18 cellular contexts compared by ENCODE assay signal in the genomic region with DNA sequence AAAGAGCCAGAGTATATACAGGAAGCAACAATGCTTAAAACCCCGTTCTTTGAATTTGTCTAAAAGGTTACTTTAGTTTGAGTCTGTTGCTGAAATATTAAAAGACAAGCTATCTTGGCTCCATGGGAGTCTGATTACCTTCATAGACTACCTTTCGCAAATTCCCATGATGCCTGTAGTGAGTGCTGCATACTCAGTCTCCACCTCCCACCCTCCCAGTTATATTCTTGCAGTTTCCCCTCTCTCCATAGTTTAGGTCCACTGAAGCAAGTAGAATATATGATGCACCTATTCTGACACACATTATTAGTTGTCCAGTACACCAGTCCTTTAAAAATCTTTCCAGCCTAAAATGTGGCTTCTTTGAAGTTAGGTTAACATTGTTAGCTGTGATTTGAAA. TPM values are rescaled to one million over a fixed set of nuclear protein-coding genes. Genes with fewer than 3 reads are reported as not detected.
DNase-seq lines count a peak whose midpoint lies in the region; ATAC-seq and TF ChIP-seq lines count a peak whose summit lies in the region.
"Had no signal": no experiment of that assay in that cellular context is flagged by ENCODE, and none has a peak within 500 bp of the region (broad histone marks: within the 10 kb centered on the region; RNA-seq: fewer than 3 reads in every experiment).

No MANE protein-coding gene starts in this region.

- no peak overlapping the region for H3K9ac ChIP-seq in H9 (ENCODE audit: extremely low read depth, insufficient read length, low read length)

- no peaks in the 10 kb centered on the region for H3K79me1 ChIP-seq in H9 (ENCODE audit: insufficient read depth, low read depth, low read length, poor library complexity, severe bottlenecking)

- ATAC-seq in natural killer cell treated with Interleukin-12 subunit alpha and Interleukin-12 subunit beta and Interleukin-15 and Interleukin-18, amount 100 ng/mL, for 72 hours, result no peak
- ATAC-seq: stimulated activated naive CD8-positive, alpha-beta T cell treated with anti-CD3 and anti-CD28 coated beads, Interleukin-15, Interleukin-2, amounts not matched to agents 100 U/mL and 50 U/mL, for 24 hours; upper lobe of right lung had no signal

- no peak overlapping the region for H3K56ac ChIP-seq in H9 (ENCODE audit: insufficient read length, low read depth, low read length)

- no peak overlapping the region for H2BK12ac ChIP-seq in H9 (ENCODE audit: insufficient read length, low read depth, low read length)

- no peak for DNase-seq in T-helper 2 cell treated with Interferon-gamma antibody and Interleukin-4, amounts not matched to agents 5 μg/mL and 100 μg/mL, for 36 hours (ENCODE audit: low spot score)
- DNase-seq in T-helper 2 cell (no peak), H9 (no peak), GF-D8 (lab: John Stamatoyannopoulos, UW) (no peak), vagina (ENCODE audit: extremely low spot score in 2 of 2) (no peak)
- no peak for DNase-seq in natural killer cell treated with Interleukin-12 subunit alpha and Interleukin-12 subunit beta and Interleukin-15 and Interleukin-18, amount 100 ng/mL, for 72 hours (ENCODE audit: low spot score)
- DNase-seq in stimulated activated CD4-positive, alpha-beta T cell treated with anti-CD3 and anti-CD28 coated beads, Interleukin-12 subunit alpha, Interleukin-12 subunit beta, amount 100 ng/mL, for 4 hours, result no peak
- DNase-seq: CD8-positive, alpha-beta memory T cell; cerebellar nuclear complex; hippocampal formation; NCI-H1105; NK-92 treated with Interleukin-12 subunit alpha and Interleukin-12 subunit beta, amount 100 ng/mL, for 24 hours; stimulated activated naive CD8-positive, alpha-beta T cell treated with anti-CD3 and anti-CD28 coated beads, Interleukin-15, Interleukin-2, amounts not matched to agents 100 U/mL and 50 U/mL, for 24 hours; upper lobe of right lung; WERI-Rb-1 had no signal

- no peak for TF ChIP-seq POLR2A in vagina (IDR thresholded peaks at IDR 0.05)

- no peak overlapping the region for H2BK5ac ChIP-seq in H9 (ENCODE audit: insufficient read length, low read length)

- no peak overlapping the region for H3K14ac ChIP-seq in H9 (ENCODE audit: insufficient read depth, low read length)

- no peak overlapping the region for H3K4me3 ChIP-seq in vagina
- H3K4me3 ChIP-seq: prostate gland had no signal

- no CpG with 5 or more reads among the region's 2 CpGs for WGBS in H9 (ENCODE audit: extremely low coverage, insufficient read length, low lambda C conversion rate)

- no peaks in the 10 kb centered on the region for H3K9me3 Mint-ChIP-seq in T-helper 2 cell treated with Interferon-gamma antibody and Interleukin-4, amounts not matched to agents 5 μg/mL and 100 μg/mL, for 36 hours
- H3K9me3 Mint-ChIP-seq in H9, result peaks cover 0 to 29% of the 10 kb centered on the region in 2 experiments; a peak in 3 of 5 replicates
- no peaks in the 10 kb centered on the region for H3K9me3 Mint-ChIP-seq in brain
- no peaks in the 10 kb centered on the region for H3K9me3 Mint-ChIP-seq in natural killer cell treated with Interleukin-12 subunit alpha and Interleukin-12 subunit beta and Interleukin-15 and Interleukin-18, amount 100 ng/mL, for 72 hours

- no peak overlapping the region for H3K4ac ChIP-seq in H9 (ENCODE audit: low read depth, low read length)

- no peak overlapping the region for H3K18ac ChIP-seq in H9 (ENCODE audit: insufficient read length, low read depth, low read length)

- H2BK15ac ChIP-seq in H9 (ENCODE audit: low read depth, low read length), result no peak overlapping the region

- no peak overlapping the region for H4K5ac ChIP-seq in H9 (ENCODE audit: insufficient read length, low read depth, low read length)

- no peak overlapping the region for H4K91ac ChIP-seq in H9 (ENCODE audit: insufficient read length, low read depth, low read length)

- H3K23ac ChIP-seq in H9 (ENCODE audit: insufficient read length, low read depth, low read length), result no peak overlapping the region

- no peaks in the 10 kb centered on the region for H3K79me2 ChIP-seq in H9 (ENCODE audit: insufficient read depth, low read length)

- TF ChIP-seq CTCF in H9 (conservative IDR thresholded peaks at IDR 0.05) (no peak), brain (conservative IDR thresholded peaks at IDR 0.05) (no peak), vagina (IDR thresholded peaks at IDR 0.05) (no peak)

- no peak overlapping the region for H2AK5ac ChIP-seq in H9 (ENCODE audit: insufficient read length, low read length)

- peaks cover 2% of the 10 kb centered on the region for H3K27me3 Mint-ChIP-seq in T-helper 2 cell treated with Interferon-gamma antibody and Interleukin-4, amounts not matched to agents 5 μg/mL and 100 μg/mL, for 36 hours (ENCODE audit: low read depth)
- peaks cover 21% of the 10 kb centered on the region for H3K27me3 Mint-ChIP-seq in H9 (ENCODE audit: low read depth)
- peaks cover 10% of the 10 kb centered on the region for H3K27me3 Mint-ChIP-seq in brain
- H3K27me3 Mint-ChIP-seq in natural killer cell treated with Interleukin-12 subunit alpha and Interleukin-12 subunit beta and Interleukin-15 and Interleukin-18, amount 100 ng/mL, for 72 hours, result peaks cover 0 to 9% of the 10 kb centered on the region in 2 donors
- H3K27me3 Mint-ChIP-seq: CD8-positive, alpha-beta memory T cell had no signal

- H3T11ph ChIP-seq in H9 (ENCODE audit: low read length), result no peak overlapping the region

- H3K23me2 ChIP-seq in H9 (ENCODE audit: insufficient read length, low read depth, low read length, poor library complexity, severe bottlenecking), result peaks cover 15% of the 10 kb centered on the region

- H3K27ac ChIP-seq in H9 (ENCODE audit: insufficient read length, low read depth, low read length) (no peak overlapping the region), vagina (no peak overlapping the region)
- H3K27ac ChIP-seq: prostate gland, RWPE1, upper lobe of right lung, WERI-Rb-1 had no signal

- peak overlapping the region; percentile 93 for H3K4me3 Mint-ChIP-seq in T-helper 2 cell treated with Interferon-gamma antibody and Interleukin-4, amounts not matched to agents 5 μg/mL and 100 μg/mL, for 36 hours
- peak overlapping the region; percentile 94 to 96 for H3K4me3 Mint-ChIP-seq in H9
- H3K4me3 Mint-ChIP-seq in brain, result peak overlapping the region; percentile 90 to 98 (median 98)
- peak overlapping the region; percentile 35 for H3K4me3 Mint-ChIP-seq in natural killer cell treated with Interleukin-12 subunit alpha and Interleukin-12 subunit beta and Interleukin-15 and Interleukin-18, amount 100 ng/mL, for 72 hours

- peaks cover 2% of the 10 kb centered on the region for H3K36me3 Mint-ChIP-seq in T-helper 2 cell treated with Interferon-gamma antibody and Interleukin-4, amounts not matched to agents 5 μg/mL and 100 μg/mL, for 36 hours (ENCODE audit: low read depth)
- H3K36me3 Mint-ChIP-seq in H9 (ENCODE audit: insufficient read depth in 1 of 3, low read depth in 3 of 3) (peaks cover 0 to 4% (median 3%) of the 10 kb centered on the region in 3 experiments; a peak in 5 of 7 replicates), brain (peaks cover 3% of the 10 kb centered on the region)
- H3K36me3 Mint-ChIP-seq in natural killer cell treated with Interleukin-12 subunit alpha and Interleukin-12 subunit beta and Interleukin-15 and Interleukin-18, amount 100 ng/mL, for 72 hours, result no peaks in the 10 kb centered on the region
- H3K36me3 Mint-ChIP-seq: CD8-positive, alpha-beta memory T cell had no signal

- H2BK20ac ChIP-seq in H9 (ENCODE audit: low read depth, low read length, poor library complexity, severe bottlenecking), result no peak overlapping the region

- H3K27me3 ChIP-seq in H9 (ENCODE audit: insufficient read depth, low read length), result no peaks in the 10 kb centered on the region
- no peaks in the 10 kb centered on the region for H3K27me3 ChIP-seq in vagina
- H3K27me3 ChIP-seq: upper lobe of right lung had no signal

- no peaks in the 10 kb centered on the region for H4K20me1 ChIP-seq in H9 (ENCODE audit: control insufficient read depth, insufficient read depth, insufficient read length)

- intact Hi-C loops in vagina (cut with DNase I), result no loop called here

- H3K4me1 ChIP-seq in H9 (ENCODE audit: insufficient read depth, low read length) (no peaks in the 10 kb centered on the region), vagina (no peaks in the 10 kb centered on the region)
- H3K4me1 ChIP-seq: prostate gland, upper lobe of right lung had no signal

- H2BK120ac ChIP-seq in H9 (ENCODE audit: low read depth, low read length, poor library complexity, severe bottlenecking), result no peak overlapping the region

- no peak overlapping the region for H3K27ac Mint-ChIP-seq in T-helper 2 cell treated with Interferon-gamma antibody and Interleukin-4, amounts not matched to agents 5 μg/mL and 100 μg/mL, for 36 hours
- no peak overlapping the region for H3K27ac Mint-ChIP-seq in H9
- peak overlapping the region; percentile 77 to 98 (median 96) for H3K27ac Mint-ChIP-seq in brain
- H3K27ac Mint-ChIP-seq in natural killer cell treated with Interleukin-12 subunit alpha and Interleukin-12 subunit beta and Interleukin-15 and Interleukin-18, amount 100 ng/mL, for 72 hours, result no peak overlapping the region
- H3K27ac Mint-ChIP-seq: CD8-positive, alpha-beta memory T cell had no signal

- no peak overlapping the region for H2AFZ ChIP-seq in H9 (ENCODE audit: low read length)

- no peaks in the 10 kb centered on the region for H3K9me3 ChIP-seq in H9 (ENCODE audit: control insufficient read depth, low read depth, low read length)
- no peaks in the 10 kb centered on the region for H3K9me3 ChIP-seq in vagina
- H3K9me3 ChIP-seq: prostate gland, upper lobe of right lung had no signal

- no peaks in the 10 kb centered on the region for H3K36me3 ChIP-seq in vagina
- H3K36me3 ChIP-seq: prostate gland, upper lobe of right lung, WERI-Rb-1 had no signal

- H3K4me1 Mint-ChIP-seq in T-helper 2 cell treated with Interferon-gamma antibody and Interleukin-4, amounts not matched to agents 5 μg/mL and 100 μg/mL, for 36 hours (ENCODE audit: low read depth), result peaks cover 31% of the 10 kb centered on the region
- peaks cover 21 to 52% of the 10 kb centered on the region in 2 experiments for H3K4me1 Mint-ChIP-seq in H9
- H3K4me1 Mint-ChIP-seq in brain, result peaks cover 38% of the 10 kb centered on the region
- H3K4me1 Mint-ChIP-seq in natural killer cell treated with Interleukin-12 subunit alpha and Interleukin-12 subunit beta and Interleukin-15 and Interleukin-18, amount 100 ng/mL, for 72 hours (ENCODE audit: low read depth in 2 of 2), result peaks cover 0 to 2% of the 10 kb centered on the region in 2 donors

- H4K8ac ChIP-seq in H9 (replicated peaks; ENCODE audit: insufficient read length, low read depth, low read length), result no peak overlapping the region

- peak overlapping the region; percentile 87 for H3K4me2 ChIP-seq in H9 (ENCODE audit: insufficient read depth, insufficient read length, low read length)

RNA-seq across cellular contexts. Expression of gene CNKSR2, which starts 2.4 kb away (rescaled TPM):
- 38.0 and 52.9 TPM in 2 replicates for total RNA-seq in H9 (2021)
- 9.9 TPM for polyA plus RNA-seq in brain (ENCODE audit: insufficient read depth, low read depth, low replicate concordance)
- total RNA-seq in natural killer cell treated with Interleukin-12 subunit alpha and Interleukin-12 subunit beta and Interleukin-15 and Interleukin-18, amount 100 ng/mL, for 72 hours, result 1 to 10 TPM in 1 of 2 donors, under 1 TPM in 1; 0.98 to 2.4 TPM
- 4.2 TPM for total RNA-seq in vagina

Comparison
In these comparisons a context has a peak if more than half of its experiments do, and no peak if none do; other contexts are left out.
1. H3K27ac Mint-ChIP-seq: peak in brain (5 of 5); none in T-helper 2 cell treated with Interferon-gamma antibody and Interleukin-4, amounts not matched to agents 5 μg/mL and 100 μg/mL, for 36 hours (single experiment), H9 (0 of 3) and natural killer cell treated with Interleukin-12 subunit alpha and Interleukin-12 subunit beta and Interleukin-15 and Interleukin-18, amount 100 ng/mL, for 72 hours (0 of 2).
2. H3K4me3 Mint-ChIP-seq: peak in every context shown above with its lines; median percentile 98 in brain; 95 in H9; 93 in T-helper 2 cell treated with Interferon-gamma antibody and Interleukin-4, amounts not matched to agents 5 μg/mL and 100 μg/mL, for 36 hours; 35 in natural killer cell treated with Interleukin-12 subunit alpha and Interleukin-12 subunit beta and Interleukin-15 and Interleukin-18, amount 100 ng/mL, for 72 hours.